In genomic region chr19:12610540-12611360, GRCh38 we compare ENCODE assay signal across 8 cellular contexts.
DNase-seq lines count a peak whose midpoint lies in the region; ATAC-seq and TF ChIP-seq lines count a peak whose summit lies in the region.

TSS of gene ZNF490 (minus strand) at chr19:12610813. CDS start at chr19:12610680, 133 bp downstream.
TSS of gene ZNF791 (plus strand) at chr19:12610920. CDS start at chr19:12611080, 160 bp downstream.

- ATAC-seq in GM19025 (IDR thresholded peaks at IDR 0.05; ENCODE audit: low read depth, unreplicated experiment): peak; percentile 71
- peak; percentile 72 for ATAC-seq in HG03342 (IDR thresholded peaks at IDR 0.05; ENCODE audit: unreplicated experiment)

- DNase-seq in AG09309 (ENCODE audit: low read depth) (peak; percentile 88), NCI-H446 (lab: John Stamatoyannopoulos, UW) (peak; percentile 99), inferior parietal cortex (ENCODE audit: extremely low spot score) (peak; percentile 99), smooth muscle cell of the brain vasculature (ENCODE audit: low read depth, low spot score) (peak; percentile 90)
- DNase-seq in activated CD4-positive, CD25-positive, alpha-beta regulatory T cell (lab: John Stamatoyannopoulos, UW): peak; percentile 90 to 93 (median 92)
- peak; percentile 93 for DNase-seq in central memory CD4-positive, alpha-beta T cell

- TF ChIP-seq CTCF in AG09309 (IDR thresholded peaks at IDR 0.05; ENCODE audit: control insufficient read depth, insufficient read depth, low read depth, low read length, missing control alignments): no peak

- H3K4me3 ChIP-seq in AG09309 (ENCODE audit: control insufficient read depth, low read depth, low read length): peak within 1 kb of the TSS; percentile 95

Comparison
In these comparisons a context has a peak if more than half of its experiments do, and no peak if none do; other contexts are left out.
1. Peak in every context shown above with its lines: DNase-seq, ATAC-seq and H3K4me3 ChIP-seq.